27 cellular contexts compared by ENCODE assay signal in the genomic region with DNA sequence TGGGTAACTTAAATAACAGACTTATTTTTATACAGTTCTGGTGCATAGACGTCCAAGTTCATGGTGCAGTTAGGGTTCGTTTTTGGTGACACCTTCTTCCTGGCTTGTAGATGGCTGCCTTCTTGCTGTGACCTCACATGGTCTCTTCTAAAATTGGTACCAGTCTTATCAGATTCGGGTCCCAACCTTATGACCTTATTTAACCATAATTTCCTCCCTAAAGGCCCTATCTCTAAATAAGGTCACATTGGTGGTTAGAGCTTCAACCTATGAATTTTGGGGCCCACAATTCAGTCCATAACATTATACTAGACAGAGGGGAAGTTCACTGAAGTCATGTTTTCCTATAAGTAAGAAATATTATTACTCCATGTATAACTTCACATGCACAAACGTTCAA.
DNase-seq lines count a peak whose midpoint lies in the region; ATAC-seq, FAIRE-seq and TF ChIP-seq lines count a peak whose summit lies in the region.
"Had no signal": no experiment of that assay in that cellular context is flagged by ENCODE, and none has a peak within 500 bp of the region (broad histone marks: within the 10 kb centered on the region; RNA-seq: fewer than 3 reads in every experiment).

No MANE protein-coding gene starts in this region.

- no peaks in the 10 kb centered on the region for H3K27me3 Mint-ChIP-seq in CD8-positive, alpha-beta T cell (ENCODE audit: low read depth)
- no peaks in the 10 kb centered on the region for H3K27me3 Mint-ChIP-seq in effector memory CD8-positive, alpha-beta T cell
- H3K27me3 Mint-ChIP-seq: activated B cell treated with CpG ODN at 0.5 μM for 24 hours; activated CD8-positive, alpha-beta T cell treated with anti-CD3 and anti-CD28 coated beads for 36 hours; central memory CD8-positive, alpha-beta T cell had no signal

- H4K20me1 ChIP-seq in BLaER1 (no peaks in the 10 kb centered on the region), SU-DHL-6 (ENCODE audit: low read depth, low read length) (no peaks in the 10 kb centered on the region)

- H3K9ac ChIP-seq in BLaER1 (no peak overlapping the region), SU-DHL-6 (ENCODE audit: low read length) (no peak overlapping the region)

- H2AFZ ChIP-seq in SU-DHL-6 (ENCODE audit: low read depth, low read length, severe bottlenecking) = peak overlapping the region; percentile 19

- CTCF ChIA-PET in CD8-positive, alpha-beta T cell (lab: Charles Lee) = no interaction called here

- FAIRE-seq in GM19239 (lab: Jason Lieb, UNC) = no peak
- FAIRE-seq: HTR-8/SVneo had no signal

- peak overlapping the region; percentile 77 for H3K27ac Mint-ChIP-seq in CD8-positive, alpha-beta T cell
- H3K27ac Mint-ChIP-seq in effector memory CD8-positive, alpha-beta T cell = peak overlapping the region in 1 of 2 donors; percentile 82
- H3K27ac Mint-ChIP-seq: activated naive CD4-positive, alpha-beta T cell treated with anti-CD3 and anti-CD28 coated beads for 36 hours had no signal

- H3K4me2 ChIP-seq in BLaER1 = peak overlapping the region; percentile 68
- H3K4me2 ChIP-seq in SU-DHL-6 (ENCODE audit: low read depth, low read length, poor library complexity, severe bottlenecking) = no peak overlapping the region

- no peaks in the 10 kb centered on the region for H3K9me2 ChIP-seq in SU-DHL-6 (replicated peaks; ENCODE audit: insufficient read depth, low read length)

- H3K4me3 ChIP-seq in BLaER1 (no peak overlapping the region; the same call in 1 of the 2 replicates), SU-DHL-6 (ENCODE audit: insufficient read depth, low read length, poor library complexity, severe bottlenecking) (no peak overlapping the region), coronary artery (no peak overlapping the region), ascending aorta (no peak overlapping the region)
- H3K4me3 ChIP-seq in CD8-positive, alpha-beta T cell (ENCODE audit: low read depth, low read length) = no peak overlapping the region
- H3K4me3 ChIP-seq: SK-N-MC, skin epidermis had no signal

- no peak for TF ChIP-seq CTCF in CD8-positive, alpha-beta T cell (IDR thresholded peaks at IDR 0.05)
- TF ChIP-seq CTCF in SU-DHL-6 (IDR thresholded peaks at IDR 0.05; ENCODE audit: insufficient read depth, low read length, poor library complexity, severe bottlenecking) = no peak
- TF ChIP-seq CTCF in coronary artery (IDR thresholded peaks at IDR 0.05) = no peak
- TF ChIP-seq CTCF in ascending aorta (IDR thresholded peaks at IDR 0.05) = no peak

- no peaks in the 10 kb centered on the region for H3K36me3 Mint-ChIP-seq in CD8-positive, alpha-beta T cell
- H3K36me3 Mint-ChIP-seq in effector memory CD8-positive, alpha-beta T cell (ENCODE audit: insufficient read depth) = no peaks in the 10 kb centered on the region

- POLR2A ChIA-PET in CD8-positive, alpha-beta T cell (lab: Charles Lee) = no interaction called here

- H3K4me1 ChIP-seq in BLaER1 (peaks cover 20% of the 10 kb centered on the region), ascending aorta (no peaks in the 10 kb centered on the region)
- H3K4me1 ChIP-seq in CD8-positive, alpha-beta T cell (ENCODE audit: insufficient read depth, low read length) = peaks cover 22% of the 10 kb centered on the region

- no peaks in the 10 kb centered on the region for H3F3A ChIP-seq in SU-DHL-6 (ENCODE audit: insufficient read depth)

- no peak for DNase-seq in CD8-positive, alpha-beta T cell
- no peak for DNase-seq in effector memory CD8-positive, alpha-beta T cell
- DNase-seq in GM19239 (ENCODE audit: insufficient read length, low spot score) (no peak), coronary artery (ENCODE audit: low spot score) (no peak), pons (ENCODE audit: low spot score) (no peak), ascending aorta (ENCODE audit: low spot score in 2 of 2) (no peak)
- DNase-seq: activated B cell treated with CpG ODN at 0.5 μM for 24 hours; activated CD8-positive, alpha-beta T cell treated with anti-CD3 and anti-CD28 coated beads for 36 hours; activated naive CD4-positive, alpha-beta T cell treated with anti-CD3 and anti-CD28 coated beads for 36 hours; activated T-cell treated with anti-CD3 and anti-CD28 coated beads, Interleukin-2, amount 50 U/mL, for 1 hour; COR-L47; DND-41; dorsolateral prefrontal cortex; GOT3; Karpas-422; NCI-H1092 treated with DMSO at 0.1 percent for 48 hours; NCI-H2029; NCI-H226; NCI-H748 treated with DMSO at 0.1 percent for 48 hours; stimulated activated CD4-positive, alpha-beta T cell treated with anti-CD3 and anti-CD28 coated beads, Interleukin-1b, Interleukin-23, amount 100 ng/mL, for 48 hours; trophoblast cell had no signal

- H3K9me3 Mint-ChIP-seq in CD8-positive, alpha-beta T cell = peaks cover 4% of the 10 kb centered on the region
- peaks cover 2 to 10% of the 10 kb centered on the region in 2 donors for H3K9me3 Mint-ChIP-seq in effector memory CD8-positive, alpha-beta T cell
- H3K9me3 Mint-ChIP-seq: activated naive CD4-positive, alpha-beta T cell treated with anti-CD3 and anti-CD28 coated beads for 36 hours had no signal

- H3K4me3 Mint-ChIP-seq in CD8-positive, alpha-beta T cell = peak overlapping the region; percentile 66
- H3K4me3 Mint-ChIP-seq in effector memory CD8-positive, alpha-beta T cell = peak overlapping the region in 1 of 2 donors; percentile 72

- H3K27ac ChIP-seq in BLaER1 (no peak overlapping the region), SU-DHL-6 (ENCODE audit: low read depth, low read length) (no peak overlapping the region), coronary artery (no peak overlapping the region), ascending aorta (no peak overlapping the region)
- no peak overlapping the region for H3K27ac ChIP-seq in CD8-positive, alpha-beta T cell (ENCODE audit: low read depth, low read length)
- H3K27ac ChIP-seq: dorsolateral prefrontal cortex, SK-N-MC had no signal

- intact Hi-C loops in CD8-positive, alpha-beta T cell (cut with DNase I, micrococcal nuclease) = loop anchor here in 1 of 2 experiments (2.0 kb wide), 1 partner anchor 97 kb away; no protein-coding TSS in a partner anchor
- intact Hi-C loops in ascending aorta (cut with DNase I) = no loop called here

- no peaks in the 10 kb centered on the region for H3K27me3 ChIP-seq in BLaER1
- H3K27me3 ChIP-seq in CD8-positive, alpha-beta T cell (ENCODE audit: insufficient read depth, low read length) = no peaks in the 10 kb centered on the region
- H3K27me3 ChIP-seq in SU-DHL-6 (ENCODE audit: low read length) = no peaks in the 10 kb centered on the region
- H3K27me3 ChIP-seq in ascending aorta = no peaks in the 10 kb centered on the region

- no peaks in the 10 kb centered on the region for H3K9me3 ChIP-seq in BLaER1
- no peaks in the 10 kb centered on the region for H3K9me3 ChIP-seq in CD8-positive, alpha-beta T cell (ENCODE audit: low read length)
- H3K9me3 ChIP-seq in SU-DHL-6 (ENCODE audit: insufficient read depth, low read length) = no peaks in the 10 kb centered on the region
- H3K9me3 ChIP-seq in ascending aorta = no peaks in the 10 kb centered on the region

- peaks cover 35% of the 10 kb centered on the region for H3K4me1 Mint-ChIP-seq in CD8-positive, alpha-beta T cell (ENCODE audit: low read depth)
- peaks cover 3 to 15% of the 10 kb centered on the region in 2 donors for H3K4me1 Mint-ChIP-seq in effector memory CD8-positive, alpha-beta T cell (ENCODE audit: low read depth in 2 of 2)

- H3K36me3 ChIP-seq in BLaER1 = no peaks in the 10 kb centered on the region
- H3K36me3 ChIP-seq in CD8-positive, alpha-beta T cell (ENCODE audit: insufficient read depth, low read length) = no peaks in the 10 kb centered on the region
- H3K36me3 ChIP-seq in SU-DHL-6 (ENCODE audit: low read length) = no peaks in the 10 kb centered on the region
- no peaks in the 10 kb centered on the region for H3K36me3 ChIP-seq in ascending aorta

- H3K79me2 ChIP-seq in SU-DHL-6 (ENCODE audit: insufficient read depth, low read length) = no peaks in the 10 kb centered on the region

- ATAC-seq in CD8-positive, alpha-beta T cell = no peak
- ATAC-seq in effector memory CD8-positive, alpha-beta T cell (replicated peaks) = peak; percentile 36
- ATAC-seq: activated CD8-positive, alpha-beta T cell treated with anti-CD3 and anti-CD28 coated beads for 36 hours had no signal
